In genomic region chr19:48965033-48965805, GRCh38 we compare ENCODE assay signal across 1 cellular context.
TF ChIP-seq lines count a peak whose summit lies in the region.

FTL (plus strand) TSS chr19:48965309; CDS start chr19:48965508, 199 bp downstream.

TF ChIP-seq in HepG2, 621 proteins besides CTCF, POLR2A, EP300 and RAD21 (continued from another document and continues in another):
- TF ChIP-seq ZNF414 (CRISPR knock-in tag; IDR thresholded peaks at IDR 0.05) (no peak), KLF13 (CRISPR knock-in tag; IDR thresholded peaks at IDR 0.05) (0 out of 2 replicates have a peak, but pooled peaks have one; percentile 63), MTF1 (CRISPR knock-in tag; IDR thresholded peaks at IDR 0.05) (peak; percentile 85; the same call in 1 of the 2 replicates), SMAD9 (CRISPR knock-in tag; IDR thresholded peaks at IDR 0.05) (no peak), ATF3 (CRISPR knock-in tag; IDR thresholded peaks at IDR 0.05) (peak; percentile 65), ZNF709 (CRISPR knock-in tag; IDR thresholded peaks at IDR 0.05) (peak; percentile 71; the same call in 1 of the 2 replicates), ZNF713 (CRISPR knock-in tag; IDR thresholded peaks at IDR 0.05) (no peak), BCL3 (CRISPR knock-in tag; IDR thresholded peaks at IDR 0.05) (peak; percentile 73; the same call in 1 of the 2 replicates), EHMT2 (IDR thresholded peaks at IDR 0.05; ENCODE audit: borderline replicate concordance, low read depth, low read length) (no peak), ZNF264 (CRISPR knock-in tag; IDR thresholded peaks at IDR 0.05) (peak; percentile 90), REXO4 (CRISPR knock-in tag; IDR thresholded peaks at IDR 0.05; ENCODE audit: borderline replicate concordance) (peak; percentile 63), CC2D1A (CRISPR knock-in tag; IDR thresholded peaks at IDR 0.05) (no peak), MBD4 (IDR thresholded peaks at IDR 0.05; ENCODE audit: borderline replicate concordance, low read length) (peak; percentile 78; the same call in 1 of the 2 replicates), HNRNPL (IDR thresholded peaks at IDR 0.05; ENCODE audit: low read depth, low read length) (peak; percentile 86; the same call in 1 of the 2 replicates), ZBTB3 (CRISPR knock-in tag; IDR thresholded peaks at IDR 0.05; ENCODE audit: borderline replicate concordance, low read depth) (no peak), ZNF652 (CRISPR knock-in tag; IDR thresholded peaks at IDR 0.05; ENCODE audit: borderline replicate concordance, low read depth) (peak; percentile 30; the same call in 1 of the 2 replicates), NPAS2 (CRISPR knock-in tag; IDR thresholded peaks at IDR 0.05; ENCODE audit: borderline replicate concordance) (no peak), ZNF839 (CRISPR knock-in tag; IDR thresholded peaks at IDR 0.05; ENCODE audit: borderline replicate concordance) (no peak), POGZ (CRISPR knock-in tag; IDR thresholded peaks at IDR 0.05) (no peak), ZNF768 (CRISPR knock-in tag; IDR thresholded peaks at IDR 0.05) (peak; percentile 61), YEATS2 (CRISPR knock-in tag; IDR thresholded peaks at IDR 0.05; ENCODE audit: borderline replicate concordance) (peak; percentile 81), U2AF1 (optimal IDR thresholded peaks at IDR 0.05; ENCODE audit: low read depth, low read length) (peak; percentile 77), PAF1 (CRISPR knock-in tag; IDR thresholded peaks at IDR 0.05) (no peak), MED1 (CRISPR knock-in tag; IDR thresholded peaks at IDR 0.05) (peak; percentile 92), POLR2G (IDR thresholded peaks at IDR 0.05; ENCODE audit: low read depth, low read length) (peak; percentile 99), ZBTB39 (CRISPR knock-in tag; IDR thresholded peaks at IDR 0.05) (no peak), KLF12 (CRISPR knock-in tag; IDR thresholded peaks at IDR 0.05; ENCODE audit: borderline replicate concordance) (peak; percentile 97), CREM (IDR thresholded peaks at IDR 0.05) (peak; percentile 41; the same call in 1 of the 2 replicates), CREM (CRISPR knock-in tag; IDR thresholded peaks at IDR 0.05) (no peak), TAF1 (CRISPR knock-in tag; IDR thresholded peaks at IDR 0.05) (peak; percentile 99), THAP7 (CRISPR knock-in tag; IDR thresholded peaks at IDR 0.05) (peak; percentile 86; the same call in 1 of the 2 replicates), ZNF337 (CRISPR knock-in tag; IDR thresholded peaks at IDR 0.05; ENCODE audit: borderline replicate concordance, low read depth) (peak; percentile 93), RBAK (CRISPR knock-in tag; IDR thresholded peaks at IDR 0.05) (no peak), SRF (IDR thresholded peaks at IDR 0.05; ENCODE audit: low read depth, low read length) (no peak), ZNF362 (CRISPR knock-in tag; IDR thresholded peaks at IDR 0.05; ENCODE audit: borderline replicate concordance) (no peak), ZSCAN30 (CRISPR knock-in tag; IDR thresholded peaks at IDR 0.05) (peak; percentile 66; the same call in 1 of the 2 replicates), PHF20 (CRISPR knock-in tag; IDR thresholded peaks at IDR 0.05) (no peak; the same call in 1 of the 2 replicates), HOXA3 (CRISPR knock-in tag; IDR thresholded peaks at IDR 0.05) (peak; percentile 41; the same call in 1 of the 2 replicates), ZNF614 (CRISPR knock-in tag; IDR thresholded peaks at IDR 0.05; ENCODE audit: borderline replicate concordance) (peak; percentile 88; the same call in 1 of the 2 replicates)
- TF ChIP-seq, protein P1, sequence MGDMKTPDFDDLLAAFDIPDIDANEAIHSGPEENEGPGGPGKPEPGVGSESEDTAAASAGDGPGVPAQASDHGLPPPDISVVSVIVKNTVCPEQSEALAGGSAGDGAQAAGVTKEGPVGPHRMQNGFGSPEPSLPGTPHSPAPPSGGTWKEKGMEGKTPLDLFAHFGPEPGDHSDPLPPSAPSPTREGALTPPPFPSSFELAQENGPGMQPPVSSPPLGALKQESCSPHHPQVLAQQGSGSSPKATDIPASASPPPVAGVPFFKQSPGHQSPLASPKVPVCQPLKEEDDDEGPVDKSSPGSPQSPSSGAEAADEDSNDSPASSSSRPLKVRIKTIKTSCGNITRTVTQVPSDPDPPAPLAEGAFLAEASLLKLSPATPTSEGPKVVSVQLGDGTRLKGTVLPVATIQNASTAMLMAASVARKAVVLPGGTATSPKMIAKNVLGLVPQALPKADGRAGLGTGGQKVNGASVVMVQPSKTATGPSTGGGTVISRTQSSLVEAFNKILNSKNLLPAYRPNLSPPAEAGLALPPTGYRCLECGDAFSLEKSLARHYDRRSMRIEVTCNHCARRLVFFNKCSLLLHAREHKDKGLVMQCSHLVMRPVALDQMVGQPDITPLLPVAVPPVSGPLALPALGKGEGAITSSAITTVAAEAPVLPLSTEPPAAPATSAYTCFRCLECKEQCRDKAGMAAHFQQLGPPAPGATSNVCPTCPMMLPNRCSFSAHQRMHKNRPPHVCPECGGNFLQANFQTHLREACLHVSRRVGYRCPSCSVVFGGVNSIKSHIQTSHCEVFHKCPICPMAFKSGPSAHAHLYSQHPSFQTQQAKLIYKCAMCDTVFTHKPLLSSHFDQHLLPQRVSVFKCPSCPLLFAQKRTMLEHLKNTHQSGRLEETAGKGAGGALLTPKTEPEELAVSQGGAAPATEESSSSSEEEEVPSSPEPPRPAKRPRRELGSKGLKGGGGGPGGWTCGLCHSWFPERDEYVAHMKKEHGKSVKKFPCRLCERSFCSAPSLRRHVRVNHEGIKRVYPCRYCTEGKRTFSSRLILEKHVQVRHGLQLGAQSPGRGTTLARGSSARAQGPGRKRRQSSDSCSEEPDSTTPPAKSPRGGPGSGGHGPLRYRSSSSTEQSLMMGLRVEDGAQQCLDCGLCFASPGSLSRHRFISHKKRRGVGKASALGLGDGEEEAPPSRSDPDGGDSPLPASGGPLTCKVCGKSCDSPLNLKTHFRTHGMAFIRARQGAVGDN (CRISPR knock-in tag; IDR thresholded peaks at IDR 0.05) = peak; percentile 88
- TF ChIP-seq, protein P2, sequence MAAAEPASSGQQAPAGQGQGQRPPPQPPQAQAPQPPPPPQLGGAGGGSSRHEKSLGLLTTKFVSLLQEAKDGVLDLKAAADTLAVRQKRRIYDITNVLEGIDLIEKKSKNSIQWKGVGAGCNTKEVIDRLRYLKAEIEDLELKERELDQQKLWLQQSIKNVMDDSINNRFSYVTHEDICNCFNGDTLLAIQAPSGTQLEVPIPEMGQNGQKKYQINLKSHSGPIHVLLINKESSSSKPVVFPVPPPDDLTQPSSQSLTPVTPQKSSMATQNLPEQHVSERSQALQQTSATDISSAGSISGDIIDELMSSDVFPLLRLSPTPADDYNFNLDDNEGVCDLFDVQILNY (CRISPR knock-in tag; conservative IDR thresholded peaks at IDR 0.05) = peak; percentile 68; the same call in 1 of the 2 replicates
- TF ChIP-seq, protein P3, sequence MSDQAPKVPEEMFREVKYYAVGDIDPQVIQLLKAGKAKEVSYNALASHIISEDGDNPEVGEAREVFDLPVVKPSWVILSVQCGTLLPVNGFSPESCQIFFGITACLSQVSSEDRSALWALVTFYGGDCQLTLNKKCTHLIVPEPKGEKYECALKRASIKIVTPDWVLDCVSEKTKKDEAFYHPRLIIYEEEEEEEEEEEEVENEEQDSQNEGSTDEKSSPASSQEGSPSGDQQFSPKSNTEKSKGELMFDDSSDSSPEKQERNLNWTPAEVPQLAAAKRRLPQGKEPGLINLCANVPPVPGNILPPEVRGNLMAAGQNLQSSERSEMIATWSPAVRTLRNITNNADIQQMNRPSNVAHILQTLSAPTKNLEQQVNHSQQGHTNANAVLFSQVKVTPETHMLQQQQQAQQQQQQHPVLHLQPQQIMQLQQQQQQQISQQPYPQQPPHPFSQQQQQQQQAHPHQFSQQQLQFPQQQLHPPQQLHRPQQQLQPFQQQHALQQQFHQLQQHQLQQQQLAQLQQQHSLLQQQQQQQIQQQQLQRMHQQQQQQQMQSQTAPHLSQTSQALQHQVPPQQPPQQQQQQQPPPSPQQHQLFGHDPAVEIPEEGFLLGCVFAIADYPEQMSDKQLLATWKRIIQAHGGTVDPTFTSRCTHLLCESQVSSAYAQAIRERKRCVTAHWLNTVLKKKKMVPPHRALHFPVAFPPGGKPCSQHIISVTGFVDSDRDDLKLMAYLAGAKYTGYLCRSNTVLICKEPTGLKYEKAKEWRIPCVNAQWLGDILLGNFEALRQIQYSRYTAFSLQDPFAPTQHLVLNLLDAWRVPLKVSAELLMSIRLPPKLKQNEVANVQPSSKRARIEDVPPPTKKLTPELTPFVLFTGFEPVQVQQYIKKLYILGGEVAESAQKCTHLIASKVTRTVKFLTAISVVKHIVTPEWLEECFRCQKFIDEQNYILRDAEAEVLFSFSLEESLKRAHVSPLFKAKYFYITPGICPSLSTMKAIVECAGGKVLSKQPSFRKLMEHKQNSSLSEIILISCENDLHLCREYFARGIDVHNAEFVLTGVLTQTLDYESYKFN (CRISPR knock-in tag; conservative IDR thresholded peaks at IDR 0.05) = peak; percentile 54
- TF ChIP-seq, protein P4, sequence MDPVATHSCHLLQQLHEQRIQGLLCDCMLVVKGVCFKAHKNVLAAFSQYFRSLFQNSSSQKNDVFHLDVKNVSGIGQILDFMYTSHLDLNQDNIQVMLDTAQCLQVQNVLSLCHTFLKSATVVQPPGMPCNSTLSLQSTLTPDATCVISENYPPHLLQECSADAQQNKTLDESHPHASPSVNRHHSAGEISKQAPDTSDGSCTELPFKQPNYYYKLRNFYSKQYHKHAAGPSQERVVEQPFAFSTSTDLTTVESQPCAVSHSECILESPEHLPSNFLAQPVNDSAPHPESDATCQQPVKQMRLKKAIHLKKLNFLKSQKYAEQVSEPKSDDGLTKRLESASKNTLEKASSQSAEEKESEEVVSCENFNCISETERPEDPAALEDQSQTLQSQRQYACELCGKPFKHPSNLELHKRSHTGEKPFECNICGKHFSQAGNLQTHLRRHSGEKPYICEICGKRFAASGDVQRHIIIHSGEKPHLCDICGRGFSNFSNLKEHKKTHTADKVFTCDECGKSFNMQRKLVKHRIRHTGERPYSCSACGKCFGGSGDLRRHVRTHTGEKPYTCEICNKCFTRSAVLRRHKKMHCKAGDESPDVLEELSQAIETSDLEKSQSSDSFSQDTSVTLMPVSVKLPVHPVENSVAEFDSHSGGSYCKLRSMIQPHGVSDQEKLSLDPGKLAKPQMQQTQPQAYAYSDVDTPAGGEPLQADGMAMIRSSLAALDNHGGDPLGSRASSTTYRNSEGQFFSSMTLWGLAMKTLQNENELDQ (CRISPR knock-in tag; IDR thresholded peaks at IDR 0.05; ENCODE audit: borderline replicate concordance) = no peak
- TF ChIP-seq, protein P5, sequence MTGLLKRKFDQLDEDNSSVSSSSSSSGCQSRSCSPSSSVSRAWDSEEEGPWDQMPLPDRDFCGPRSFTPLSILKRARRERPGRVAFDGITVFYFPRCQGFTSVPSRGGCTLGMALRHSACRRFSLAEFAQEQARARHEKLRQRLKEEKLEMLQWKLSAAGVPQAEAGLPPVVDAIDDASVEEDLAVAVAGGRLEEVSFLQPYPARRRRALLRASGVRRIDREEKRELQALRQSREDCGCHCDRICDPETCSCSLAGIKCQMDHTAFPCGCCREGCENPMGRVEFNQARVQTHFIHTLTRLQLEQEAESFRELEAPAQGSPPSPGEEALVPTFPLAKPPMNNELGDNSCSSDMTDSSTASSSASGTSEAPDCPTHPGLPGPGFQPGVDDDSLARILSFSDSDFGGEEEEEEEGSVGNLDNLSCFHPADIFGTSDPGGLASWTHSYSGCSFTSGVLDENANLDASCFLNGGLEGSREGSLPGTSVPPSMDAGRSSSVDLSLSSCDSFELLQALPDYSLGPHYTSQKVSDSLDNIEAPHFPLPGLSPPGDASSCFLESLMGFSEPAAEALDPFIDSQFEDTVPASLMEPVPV (CRISPR knock-in tag; IDR thresholded peaks at IDR 0.05) = peak; percentile 73
